Comparison of ENCODE assay signal across 2 cellular contexts in genomic region chr4:111628437-111628836, GRCh38.
TF ChIP-seq lines count a peak whose summit lies in the region.

No MANE protein-coding gene starts in this region.

TF ChIP-seq in GM23338, 12 proteins besides CTCF, POLR2A, EP300 and RAD21 (continued from another document):
- TF ChIP-seq, protein P1, sequence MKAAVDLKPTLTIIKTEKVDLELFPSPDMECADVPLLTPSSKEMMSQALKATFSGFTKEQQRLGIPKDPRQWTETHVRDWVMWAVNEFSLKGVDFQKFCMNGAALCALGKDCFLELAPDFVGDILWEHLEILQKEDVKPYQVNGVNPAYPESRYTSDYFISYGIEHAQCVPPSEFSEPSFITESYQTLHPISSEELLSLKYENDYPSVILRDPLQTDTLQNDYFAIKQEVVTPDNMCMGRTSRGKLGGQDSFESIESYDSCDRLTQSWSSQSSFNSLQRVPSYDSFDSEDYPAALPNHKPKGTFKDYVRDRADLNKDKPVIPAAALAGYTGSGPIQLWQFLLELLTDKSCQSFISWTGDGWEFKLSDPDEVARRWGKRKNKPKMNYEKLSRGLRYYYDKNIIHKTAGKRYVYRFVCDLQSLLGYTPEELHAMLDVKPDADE (IDR thresholded peaks at IDR 0.05): no peak
- TF ChIP-seq, protein P2, sequence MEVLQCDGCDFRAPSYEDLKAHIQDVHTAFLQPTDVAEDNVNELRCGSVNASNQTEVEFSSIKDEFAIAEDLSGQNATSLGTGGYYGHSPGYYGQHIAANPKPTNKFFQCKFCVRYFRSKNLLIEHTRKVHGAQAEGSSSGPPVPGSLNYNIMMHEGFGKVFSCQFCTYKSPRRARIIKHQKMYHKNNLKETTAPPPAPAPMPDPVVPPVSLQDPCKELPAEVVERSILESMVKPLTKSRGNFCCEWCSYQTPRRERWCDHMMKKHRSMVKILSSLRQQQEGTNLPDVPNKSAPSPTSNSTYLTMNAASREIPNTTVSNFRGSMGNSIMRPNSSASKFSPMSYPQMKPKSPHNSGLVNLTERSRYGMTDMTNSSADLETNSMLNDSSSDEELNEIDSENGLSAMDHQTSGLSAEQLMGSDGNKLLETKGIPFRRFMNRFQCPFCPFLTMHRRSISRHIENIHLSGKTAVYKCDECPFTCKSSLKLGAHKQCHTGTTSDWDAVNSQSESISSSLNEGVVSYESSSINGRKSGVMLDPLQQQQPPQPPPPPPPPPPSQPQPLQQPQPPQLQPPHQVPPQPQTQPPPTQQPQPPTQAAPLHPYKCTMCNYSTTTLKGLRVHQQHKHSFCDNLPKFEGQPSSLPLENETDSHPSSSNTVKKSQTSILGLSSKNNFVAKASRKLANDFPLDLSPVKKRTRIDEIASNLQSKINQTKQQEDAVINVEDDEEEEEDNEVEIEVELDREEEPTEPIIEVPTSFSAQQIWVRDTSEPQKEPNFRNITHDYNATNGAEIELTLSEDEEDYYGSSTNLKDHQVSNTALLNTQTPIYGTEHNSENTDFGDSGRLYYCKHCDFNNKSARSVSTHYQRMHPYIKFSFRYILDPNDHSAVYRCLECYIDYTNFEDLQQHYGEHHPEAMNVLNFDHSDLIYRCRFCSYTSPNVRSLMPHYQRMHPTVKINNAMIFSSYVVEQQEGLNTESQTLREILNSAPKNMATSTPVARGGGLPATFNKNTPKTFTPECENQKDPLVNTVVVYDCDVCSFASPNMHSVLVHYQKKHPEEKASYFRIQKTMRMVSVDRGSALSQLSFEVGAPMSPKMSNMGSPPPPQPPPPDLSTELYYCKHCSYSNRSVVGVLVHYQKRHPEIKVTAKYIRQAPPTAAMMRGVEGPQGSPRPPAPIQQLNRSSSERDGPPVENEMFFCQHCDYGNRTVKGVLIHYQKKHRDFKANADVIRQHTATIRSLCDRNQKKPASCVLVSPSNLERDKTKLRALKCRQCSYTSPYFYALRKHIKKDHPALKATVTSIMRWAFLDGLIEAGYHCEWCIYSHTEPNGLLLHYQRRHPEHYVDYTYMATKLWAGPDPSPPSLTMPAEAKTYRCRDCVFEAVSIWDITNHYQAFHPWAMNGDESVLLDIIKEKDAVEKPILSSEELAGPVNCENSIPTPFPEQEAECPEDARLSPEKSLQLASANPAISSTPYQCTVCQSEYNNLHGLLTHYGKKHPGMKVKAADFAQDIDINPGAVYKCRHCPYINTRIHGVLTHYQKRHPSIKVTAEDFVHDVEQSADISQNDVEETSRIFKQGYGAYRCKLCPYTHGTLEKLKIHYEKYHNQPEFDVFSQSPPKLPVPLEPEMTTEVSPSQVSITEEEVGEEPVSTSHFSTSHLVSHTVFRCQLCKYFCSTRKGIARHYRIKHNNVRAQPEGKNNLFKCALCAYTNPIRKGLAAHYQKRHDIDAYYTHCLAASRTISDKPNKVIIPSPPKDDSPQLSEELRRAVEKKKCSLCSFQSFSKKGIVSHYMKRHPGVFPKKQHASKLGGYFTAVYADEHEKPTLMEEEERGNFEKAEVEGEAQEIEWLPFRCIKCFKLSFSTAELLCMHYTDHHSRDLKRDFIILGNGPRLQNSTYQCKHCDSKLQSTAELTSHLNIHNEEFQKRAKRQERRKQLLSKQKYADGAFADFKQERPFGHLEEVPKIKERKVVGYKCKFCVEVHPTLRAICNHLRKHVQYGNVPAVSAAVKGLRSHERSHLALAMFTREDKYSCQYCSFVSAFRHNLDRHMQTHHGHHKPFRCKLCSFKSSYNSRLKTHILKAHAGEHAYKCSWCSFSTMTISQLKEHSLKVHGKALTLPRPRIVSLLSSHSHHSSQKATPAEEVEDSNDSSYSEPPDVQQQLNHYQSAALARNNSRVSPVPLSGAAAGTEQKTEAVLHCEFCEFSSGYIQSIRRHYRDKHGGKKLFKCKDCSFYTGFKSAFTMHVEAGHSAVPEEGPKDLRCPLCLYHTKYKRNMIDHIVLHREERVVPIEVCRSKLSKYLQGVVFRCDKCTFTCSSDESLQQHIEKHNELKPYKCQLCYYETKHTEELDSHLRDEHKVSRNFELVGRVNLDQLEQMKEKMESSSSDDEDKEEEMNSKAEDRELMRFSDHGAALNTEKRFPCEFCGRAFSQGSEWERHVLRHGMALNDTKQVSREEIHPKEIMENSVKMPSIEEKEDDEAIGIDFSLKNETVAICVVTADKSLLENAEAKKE (CRISPR knock-in tag; IDR thresholded peaks at IDR 0.05): no peak
- TF ChIP-seq STAT1 (IDR thresholded peaks at IDR 0.05; ENCODE audit: unreplicated experiment) (no peak), EZH2 (IDR thresholded peaks at IDR 0.05; ENCODE audit: low read depth, unreplicated experiment) (no peak)

TF ChIP-seq in WTC11, 78 proteins besides CTCF, POLR2A, EP300 and RAD21 (continued from another document):
- no peak for TF ChIP-seq E2F1 (CRISPR knock-in tag; IDR thresholded peaks at IDR 0.05)
- TF ChIP-seq STAT6 (CRISPR knock-in tag; conservative IDR thresholded peaks at IDR 0.05; ENCODE audit: low read depth): no peak
- no peak for TF ChIP-seq ATF6 (CRISPR knock-in tag; IDR thresholded peaks at IDR 0.05)
- TF ChIP-seq, protein P3, sequence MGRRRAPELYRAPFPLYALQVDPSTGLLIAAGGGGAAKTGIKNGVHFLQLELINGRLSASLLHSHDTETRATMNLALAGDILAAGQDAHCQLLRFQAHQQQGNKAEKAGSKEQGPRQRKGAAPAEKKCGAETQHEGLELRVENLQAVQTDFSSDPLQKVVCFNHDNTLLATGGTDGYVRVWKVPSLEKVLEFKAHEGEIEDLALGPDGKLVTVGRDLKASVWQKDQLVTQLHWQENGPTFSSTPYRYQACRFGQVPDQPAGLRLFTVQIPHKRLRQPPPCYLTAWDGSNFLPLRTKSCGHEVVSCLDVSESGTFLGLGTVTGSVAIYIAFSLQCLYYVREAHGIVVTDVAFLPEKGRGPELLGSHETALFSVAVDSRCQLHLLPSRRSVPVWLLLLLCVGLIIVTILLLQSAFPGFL (CRISPR knock-in tag; IDR thresholded peaks at IDR 0.05; ENCODE audit: borderline replicate concordance): no peak
- TF ChIP-seq, protein P4, sequence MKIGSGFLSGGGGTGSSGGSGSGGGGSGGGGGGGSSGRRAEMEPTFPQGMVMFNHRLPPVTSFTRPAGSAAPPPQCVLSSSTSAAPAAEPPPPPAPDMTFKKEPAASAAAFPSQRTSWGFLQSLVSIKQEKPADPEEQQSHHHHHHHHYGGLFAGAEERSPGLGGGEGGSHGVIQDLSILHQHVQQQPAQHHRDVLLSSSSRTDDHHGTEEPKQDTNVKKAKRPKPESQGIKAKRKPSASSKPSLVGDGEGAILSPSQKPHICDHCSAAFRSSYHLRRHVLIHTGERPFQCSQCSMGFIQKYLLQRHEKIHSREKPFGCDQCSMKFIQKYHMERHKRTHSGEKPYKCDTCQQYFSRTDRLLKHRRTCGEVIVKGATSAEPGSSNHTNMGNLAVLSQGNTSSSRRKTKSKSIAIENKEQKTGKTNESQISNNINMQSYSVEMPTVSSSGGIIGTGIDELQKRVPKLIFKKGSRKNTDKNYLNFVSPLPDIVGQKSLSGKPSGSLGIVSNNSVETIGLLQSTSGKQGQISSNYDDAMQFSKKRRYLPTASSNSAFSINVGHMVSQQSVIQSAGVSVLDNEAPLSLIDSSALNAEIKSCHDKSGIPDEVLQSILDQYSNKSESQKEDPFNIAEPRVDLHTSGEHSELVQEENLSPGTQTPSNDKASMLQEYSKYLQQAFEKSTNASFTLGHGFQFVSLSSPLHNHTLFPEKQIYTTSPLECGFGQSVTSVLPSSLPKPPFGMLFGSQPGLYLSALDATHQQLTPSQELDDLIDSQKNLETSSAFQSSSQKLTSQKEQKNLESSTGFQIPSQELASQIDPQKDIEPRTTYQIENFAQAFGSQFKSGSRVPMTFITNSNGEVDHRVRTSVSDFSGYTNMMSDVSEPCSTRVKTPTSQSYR (CRISPR knock-in tag; IDR thresholded peaks at IDR 0.05): no peak
- TF ChIP-seq, protein P5, sequence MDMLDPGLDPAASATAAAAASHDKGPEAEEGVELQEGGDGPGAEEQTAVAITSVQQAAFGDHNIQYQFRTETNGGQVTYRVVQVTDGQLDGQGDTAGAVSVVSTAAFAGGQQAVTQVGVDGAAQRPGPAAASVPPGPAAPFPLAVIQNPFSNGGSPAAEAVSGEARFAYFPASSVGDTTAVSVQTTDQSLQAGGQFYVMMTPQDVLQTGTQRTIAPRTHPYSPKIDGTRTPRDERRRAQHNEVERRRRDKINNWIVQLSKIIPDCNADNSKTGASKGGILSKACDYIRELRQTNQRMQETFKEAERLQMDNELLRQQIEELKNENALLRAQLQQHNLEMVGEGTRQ (CRISPR knock-in tag; IDR thresholded peaks at IDR 0.05): no peak
- TF ChIP-seq, protein P6, sequence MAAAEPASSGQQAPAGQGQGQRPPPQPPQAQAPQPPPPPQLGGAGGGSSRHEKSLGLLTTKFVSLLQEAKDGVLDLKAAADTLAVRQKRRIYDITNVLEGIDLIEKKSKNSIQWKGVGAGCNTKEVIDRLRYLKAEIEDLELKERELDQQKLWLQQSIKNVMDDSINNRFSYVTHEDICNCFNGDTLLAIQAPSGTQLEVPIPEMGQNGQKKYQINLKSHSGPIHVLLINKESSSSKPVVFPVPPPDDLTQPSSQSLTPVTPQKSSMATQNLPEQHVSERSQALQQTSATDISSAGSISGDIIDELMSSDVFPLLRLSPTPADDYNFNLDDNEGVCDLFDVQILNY (CRISPR knock-in tag; IDR thresholded peaks at IDR 0.05): no peak
TF ChIP-seq in WTC11: peak in this region for 0.
